In genomic region chr4:42265782-42266602, GRCh38 we compare ENCODE assay signal across 7 cellular contexts.
"Had no signal": no experiment of that assay in that cellular context is flagged by ENCODE, and none has a peak within 500 bp of the region (broad histone marks: within the 10 kb centered on the region; RNA-seq: fewer than 3 reads in every experiment).

No MANE protein-coding gene starts in this region.

- DNase-seq: IMR-90, KBM-7, KG1 had no signal

- H3K4me3 ChIP-seq: K562 had no signal

- H3K27ac Mint-ChIP-seq: IgD-negative memory B cell had no signal

- H3K4me1 Mint-ChIP-seq: IgD-negative memory B cell had no signal

- H3K27ac ChIP-seq: HL-60 had no signal

- H3K36me3 Mint-ChIP-seq: IgD-negative memory B cell had no signal

- H3K4me3 Mint-ChIP-seq: IgD-negative memory B cell had no signal

- H3K27me3 Mint-ChIP-seq: IgD-negative memory B cell had no signal

- ATAC-seq: HepG2, K562 had no signal
